Comparison of ENCODE assay signal across 8 cellular contexts in the genomic region with DNA sequence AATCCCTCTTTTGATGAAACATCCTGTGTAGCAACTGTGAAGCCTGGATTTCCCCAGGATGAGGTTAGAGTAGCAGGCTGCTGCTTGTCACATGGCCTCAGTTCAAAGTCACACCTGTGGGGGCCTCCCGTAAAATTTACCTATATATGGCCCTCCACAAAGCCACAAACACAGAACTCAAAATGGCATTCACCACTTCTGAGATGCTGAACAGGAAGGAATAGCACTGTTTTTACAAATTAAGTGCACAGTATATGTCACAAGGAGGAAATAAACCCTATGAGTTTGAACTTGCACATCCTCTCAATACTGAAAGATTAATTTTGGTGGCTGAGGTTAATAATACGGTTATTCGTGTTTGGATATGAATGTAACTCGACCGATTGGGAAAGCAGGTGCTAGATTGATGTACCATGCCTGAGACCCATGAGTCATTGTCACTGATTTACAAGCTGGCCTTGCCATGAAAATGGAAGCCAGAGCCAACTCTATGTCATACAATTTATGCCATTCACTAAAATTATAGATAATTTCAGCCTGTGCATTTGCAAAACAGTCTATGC.
DNase-seq lines count a peak whose midpoint lies in the region; ATAC-seq and TF ChIP-seq lines count a peak whose summit lies in the region.

No MANE protein-coding gene starts in this region.

- H3K4me1 ChIP-seq in neural progenitor cell = no peaks in the 10 kb centered on the region

- no peak overlapping the region for H3K9ac ChIP-seq in neural progenitor cell

- H3K36me3 ChIP-seq in neural progenitor cell = no peaks in the 10 kb centered on the region

- H3K9me3 Mint-ChIP-seq in stimulated activated effector memory CD8-positive, alpha-beta T cell treated with anti-CD3 and anti-CD28 coated beads, Interleukin-12 subunit alpha, Interleukin-12 subunit beta, amount 100 ng/mL, for 72 hours = peaks cover 3% of the 10 kb centered on the region
- no peaks in the 10 kb centered on the region for H3K9me3 Mint-ChIP-seq in HFFc6
- H3K9me3 Mint-ChIP-seq in neural progenitor cell = no peaks in the 10 kb centered on the region

- H4K20me1 ChIP-seq in neural progenitor cell (ENCODE audit: low read depth) = no peaks in the 10 kb centered on the region

- peak overlapping the region; percentile 78 for H3K27ac Mint-ChIP-seq in stimulated activated effector memory CD8-positive, alpha-beta T cell treated with anti-CD3 and anti-CD28 coated beads, Interleukin-12 subunit alpha, Interleukin-12 subunit beta, amount 100 ng/mL, for 72 hours
- H3K27ac Mint-ChIP-seq in HFFc6 (no peak overlapping the region), neural progenitor cell (no peak overlapping the region)

- no peak overlapping the region for H3K4me3 ChIP-seq in neural progenitor cell

- no peaks in the 10 kb centered on the region for H3K79me2 ChIP-seq in neural progenitor cell (ENCODE audit: low read depth)

- H3F3A ChIP-seq in neural progenitor cell (ENCODE audit: low read depth) = no peaks in the 10 kb centered on the region

- H3K4me1 Mint-ChIP-seq in stimulated activated effector memory CD8-positive, alpha-beta T cell treated with anti-CD3 and anti-CD28 coated beads, Interleukin-12 subunit alpha, Interleukin-12 subunit beta, amount 100 ng/mL, for 72 hours = peaks cover 33% of the 10 kb centered on the region
- peaks cover 9% of the 10 kb centered on the region for H3K4me1 Mint-ChIP-seq in HFFc6 (ENCODE audit: low read depth)
- H3K4me1 Mint-ChIP-seq in neural progenitor cell = peaks cover 5% of the 10 kb centered on the region

- H3K9me3 ChIP-seq in neural progenitor cell (ENCODE audit: low read depth) = no peaks in the 10 kb centered on the region

- H3K4me3 Mint-ChIP-seq in stimulated activated effector memory CD8-positive, alpha-beta T cell treated with anti-CD3 and anti-CD28 coated beads, Interleukin-12 subunit alpha, Interleukin-12 subunit beta, amount 100 ng/mL, for 72 hours = peak overlapping the region; percentile 3
- H3K4me3 Mint-ChIP-seq in HFFc6 (no peak overlapping the region), neural progenitor cell (no peak overlapping the region)

- peak; percentile 57 for DNase-seq in activated CD4-positive, CD25-positive, alpha-beta regulatory T cell treated with anti-CD3 and anti-CD28 coated beads, Interleukin-2, amount 50 U/mL, for 72 hours
- peak; percentile 16 for DNase-seq in epithelial cell of prostate (ENCODE audit: low read depth, low spot score)
- DNase-seq in stimulated activated effector memory CD8-positive, alpha-beta T cell treated with anti-CD3 and anti-CD28 coated beads, Interleukin-12 subunit alpha, Interleukin-12 subunit beta, amount 100 ng/mL, for 72 hours (ENCODE audit: low spot score in 2 of 2) = peak; percentile 33 to 79
- DNase-seq in iPS-NIHi7 (ENCODE audit: extremely low spot score) = no peak
- DNase-seq in HFFc6 = no peak
- DNase-seq in neural progenitor cell (ENCODE audit: low spot score) = no peak

- ATAC-seq in GM18861 (IDR thresholded peaks at IDR 0.05; ENCODE audit: unreplicated experiment) = peak; percentile 93
- peak; percentile 92 for ATAC-seq in HG02973 (IDR thresholded peaks at IDR 0.05; ENCODE audit: unreplicated experiment)
- ATAC-seq in stimulated activated effector memory CD8-positive, alpha-beta T cell treated with anti-CD3 and anti-CD28 coated beads, Interleukin-12 subunit alpha, Interleukin-12 subunit beta, amount 100 ng/mL, for 72 hours = peak; percentile 92

- H2AFZ ChIP-seq in neural progenitor cell (replicated peaks) = no peak overlapping the region

- no peak overlapping the region for H3K4me2 ChIP-seq in neural progenitor cell

- no peaks in the 10 kb centered on the region for H3K27me3 ChIP-seq in neural progenitor cell

- H3K27me3 Mint-ChIP-seq in HFFc6 (ENCODE audit: insufficient read depth) (peaks cover 2% of the 10 kb centered on the region; the same call in 1 of the 2 replicates), neural progenitor cell (ENCODE audit: insufficient read depth, low read depth) (peaks cover 3% of the 10 kb centered on the region)

- TF ChIP-seq CTCF in HFFc6 (IDR thresholded peaks at IDR 0.05) (no peak), neural progenitor cell (IDR thresholded peaks at IDR 0.05) (no peak)

- peak overlapping the region; percentile 82 for H3K27ac ChIP-seq in epithelial cell of prostate
- H3K27ac ChIP-seq in neural progenitor cell = no peak overlapping the region

- H3K36me3 Mint-ChIP-seq in stimulated activated effector memory CD8-positive, alpha-beta T cell treated with anti-CD3 and anti-CD28 coated beads, Interleukin-12 subunit alpha, Interleukin-12 subunit beta, amount 100 ng/mL, for 72 hours = no peaks in the 10 kb centered on the region
- H3K36me3 Mint-ChIP-seq in HFFc6 (ENCODE audit: low read depth) (no peaks in the 10 kb centered on the region), neural progenitor cell (no peaks in the 10 kb centered on the region)

Comparison
In these comparisons a context has a peak if more than half of its experiments do, and no peak if none do; other contexts are left out.
1. DNase-seq: peak in activated CD4-positive, CD25-positive, alpha-beta regulatory T cell treated with anti-CD3 and anti-CD28 coated beads, Interleukin-2, amount 50 U/mL, for 72 hours (single experiment), epithelial cell of prostate (single experiment) and stimulated activated effector memory CD8-positive, alpha-beta T cell treated with anti-CD3 and anti-CD28 coated beads, Interleukin-12 subunit alpha, Interleukin-12 subunit beta, amount 100 ng/mL, for 72 hours (2 of 2); none in iPS-NIHi7 (single experiment), HFFc6 (single experiment) and neural progenitor cell (single experiment).
2. Peak in every context shown above with its lines, with median percentiles within 50 percentile points of each other: ATAC-seq.